In the genomic region with DNA sequence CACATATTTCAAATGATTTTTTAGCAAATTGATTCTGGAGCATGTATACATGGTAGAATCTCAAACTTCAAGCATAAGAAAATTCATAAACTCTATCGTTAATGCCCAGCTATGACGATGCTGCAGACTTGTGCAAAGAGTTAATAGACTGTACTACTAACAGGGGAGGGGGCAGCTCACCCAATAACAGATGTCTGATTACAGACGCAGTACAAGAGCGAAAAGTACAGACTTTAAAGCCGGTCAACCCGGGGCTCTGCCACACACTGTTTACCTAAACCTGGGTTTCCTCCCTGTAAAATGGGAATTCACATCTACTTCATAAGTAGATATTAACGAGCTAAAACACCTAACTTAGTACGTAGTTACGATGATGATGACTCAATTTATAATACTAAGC, we compare ENCODE assay signal across 8 cellular contexts. TPM values are rescaled to one million over a fixed set of nuclear protein-coding genes. Genes with fewer than 3 reads are reported as not detected.
DNase-seq lines count a peak whose midpoint lies in the region; ATAC-seq and TF ChIP-seq lines count a peak whose summit lies in the region.

No MANE protein-coding gene starts in this region.

- no peaks in the 10 kb centered on the region for H3K9me2 ChIP-seq in GM23338 (ENCODE audit: insufficient read depth)

- H3K9me3 ChIP-seq in SJCRH30 (replicated peaks) (no peaks in the 10 kb centered on the region), gastrocnemius medialis (no peaks in the 10 kb centered on the region)

- peaks cover 83% of the 10 kb centered on the region for H3K79me2 ChIP-seq in GM23338 (replicated peaks; ENCODE audit: insufficient read depth)

- H3K4me1 ChIP-seq in GM23338 (ENCODE audit: insufficient read depth) (peaks cover 6% of the 10 kb centered on the region; the same call in 1 of the 2 replicates), SJCRH30 (no peaks in the 10 kb centered on the region; the same call in 1 of the 2 replicates), gastrocnemius medialis (peaks cover 35 to 43% of the 10 kb centered on the region in 2 donors)

- no peaks in the 10 kb centered on the region for H3F3A ChIP-seq in GM23338 (replicated peaks; ENCODE audit: low read depth)

- H3K27me3 ChIP-seq in GM23338 (ENCODE audit: insufficient read depth) = no peaks in the 10 kb centered on the region
- H3K27me3 ChIP-seq in SJCRH30 = no peaks in the 10 kb centered on the region
- no peaks in the 10 kb centered on the region for H3K27me3 ChIP-seq in gastrocnemius medialis

- H3K4me2 ChIP-seq in GM23338 = peak overlapping the region; percentile 88

- H3K27me3 Mint-ChIP-seq in GM23338 (ENCODE audit: insufficient read depth, low read depth, poor library complexity) = peaks cover 4% of the 10 kb centered on the region

- H4K20me1 ChIP-seq in GM23338 (replicated peaks; ENCODE audit: insufficient read depth) = 0 out of 2 replicates have a peak, but pooled peaks cover 4% of the 10 kb centered on the region

- intact Hi-C loops in gastrocnemius medialis (cut with DNase I; ENCODE audit: low total_unique reads) = loop anchor here (10.0 kb wide), 1 partner anchor 301 kb away; a partner anchor contains a TSS

- peak overlapping the region; percentile 98 for H3K4me3 Mint-ChIP-seq in GM23338

- TF ChIP-seq CTCF in GM23338 (conservative IDR thresholded peaks at IDR 0.05; ENCODE audit: low read depth in 2 of 2) (no peak), fibroblast of mammary gland (conservative IDR thresholded peaks at IDR 0.05; ENCODE audit: control insufficient read depth, insufficient read depth, low read depth, low read length) (no peak), gastrocnemius medialis (IDR thresholded peaks at IDR 0.05 in 4 of 5, conservative IDR thresholded peaks at IDR 0.05 in 1 of 5) (no peak)

- H3K27ac ChIP-seq in GM23338 (ENCODE audit: low read depth) (peak overlapping the region; percentile 12; the same call in 1 of the 2 replicates), SJCRH30 (peak overlapping the region; percentile 76; the same call in 1 of the 2 replicates), gastrocnemius medialis (peak overlapping the region; percentile 84 to 94 (median 86))

- H3K36me3 ChIP-seq in GM23338 (ENCODE audit: insufficient read depth) (no peaks in the 10 kb centered on the region), SJCRH30 (no peaks in the 10 kb centered on the region), gastrocnemius medialis (no peaks in the 10 kb centered on the region)

- DNase-seq in GM23338 (ENCODE audit: low spot score) = no peak
- DNase-seq in SJCRH30 = peak in 1 of 2 experiments; percentile 9
- DNase-seq in fibroblast of mammary gland (ENCODE audit: low read depth) = peak; percentile 7
- DNase-seq in gastrocnemius medialis = no peak
- no peak for DNase-seq in GM19238 (ENCODE audit: insufficient read length, low spot score)
- no peak for DNase-seq in NK-92 (lab: John Stamatoyannopoulos, UW; ENCODE audit: unreplicated experiment)

- no peak for TF ChIP-seq POLR2A in gastrocnemius medialis (IDR thresholded peaks at IDR 0.05)

- ATAC-seq in GM23338 = no peak
- no peak for ATAC-seq in gastrocnemius medialis
- ATAC-seq in GM18870 (IDR thresholded peaks at IDR 0.05; ENCODE audit: unreplicated experiment) = no peak
- ATAC-seq in GM18907 (IDR thresholded peaks at IDR 0.05; ENCODE audit: unreplicated experiment) = no peak

- peaks cover 5% of the 10 kb centered on the region for H3K4me1 Mint-ChIP-seq in GM23338

- in situ Hi-C loops in gastrocnemius medialis (cut with MboI; ENCODE audit: low sequenced_read_pairs in 4 of 4) = loop anchor here in 2 of 4 donors (25.0 kb wide), 1 partner anchor 539 kb away; no protein-coding TSS in a partner anchor

- peaks cover 3% of the 10 kb centered on the region; the same call in 1 of the 3 replicates for H3K36me3 Mint-ChIP-seq in GM23338 (ENCODE audit: low read depth)

- H3K27ac Mint-ChIP-seq in GM23338 = no peak overlapping the region; the same call in 1 of the 2 replicates

- peak overlapping the region; percentile 76 for H3K4me3 ChIP-seq in GM23338
- H3K4me3 ChIP-seq in SJCRH30 = peak overlapping the region; percentile 92
- H3K4me3 ChIP-seq in fibroblast of mammary gland (ENCODE audit: control insufficient read depth, low read depth, low read length) = peak overlapping the region; percentile 96
- peak overlapping the region; percentile 87 to 98 (median 96) for H3K4me3 ChIP-seq in gastrocnemius medialis

- H3K9me3 Mint-ChIP-seq in GM23338 = no peaks in the 10 kb centered on the region

- H2AFZ ChIP-seq in GM23338 = no peak overlapping the region; the same call in 1 of the 2 replicates

TF ChIP-seq in GM23338, 12 proteins besides CTCF, POLR2A, EP300 and RAD21 (continues in another document):
- TF ChIP-seq, protein P1, sequence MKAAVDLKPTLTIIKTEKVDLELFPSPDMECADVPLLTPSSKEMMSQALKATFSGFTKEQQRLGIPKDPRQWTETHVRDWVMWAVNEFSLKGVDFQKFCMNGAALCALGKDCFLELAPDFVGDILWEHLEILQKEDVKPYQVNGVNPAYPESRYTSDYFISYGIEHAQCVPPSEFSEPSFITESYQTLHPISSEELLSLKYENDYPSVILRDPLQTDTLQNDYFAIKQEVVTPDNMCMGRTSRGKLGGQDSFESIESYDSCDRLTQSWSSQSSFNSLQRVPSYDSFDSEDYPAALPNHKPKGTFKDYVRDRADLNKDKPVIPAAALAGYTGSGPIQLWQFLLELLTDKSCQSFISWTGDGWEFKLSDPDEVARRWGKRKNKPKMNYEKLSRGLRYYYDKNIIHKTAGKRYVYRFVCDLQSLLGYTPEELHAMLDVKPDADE (IDR thresholded peaks at IDR 0.05) = no peak
- TF ChIP-seq ZNF114 (CRISPR knock-in tag; IDR thresholded peaks at IDR 0.05) (no peak), EZH2phosphoT487 (IDR thresholded peaks at IDR 0.05; ENCODE audit: unreplicated experiment) (no peak), CREB1 (CRISPR knock-in tag; IDR thresholded peaks at IDR 0.05; ENCODE audit: low read depth) (no peak), POLR2AphosphoS5 (IDR thresholded peaks at IDR 0.05; ENCODE audit: low read depth) (no peak), EZH2 (IDR thresholded peaks at IDR 0.05; ENCODE audit: low read depth, unreplicated experiment) (no peak)

RNA-seq across cellular contexts. Expression of a gene that starts 0.7 kb away (rescaled TPM):
- 10.4 and 16.6 TPM in 2 replicates for total RNA-seq in GM23338 (2014; rRNA removed; shearing (Covaris generic))
- polyA plus RNA-seq in GM23338 (2016; fragmentation: Nextera tagmentation; extraction: Ambion mirVana) = 5.4 and 6.5 TPM in 2 replicates
- total RNA-seq in SJCRH30 (2014; rRNA removed; shearing (Covaris generic)) = 13.8 and 16.4 TPM in 2 replicates
- 10 to 100 TPM; 17.0 to 26.1 (median 22.1) TPM for total RNA-seq in gastrocnemius medialis

RNA-seq across cellular contexts. Expression of a gene that starts 1.3 kb away (rescaled TPM):
- total RNA-seq in GM23338 (2014; rRNA removed; shearing (Covaris generic)) = 4.2 and 5.1 TPM in 2 replicates
- 4.8 and 7.0 TPM in 2 replicates for polyA plus RNA-seq in GM23338 (2016; fragmentation: Nextera tagmentation; extraction: Ambion mirVana)
- 8.9 and 9.3 TPM in 2 replicates for total RNA-seq in SJCRH30 (2014; rRNA removed; shearing (Covaris generic))
- total RNA-seq in gastrocnemius medialis = 1 to 10 TPM; 1.4 to 3.3 (median 2.4) TPM

RNA-seq across cellular contexts. Expression of a gene that starts 1.3 kb away (rescaled TPM):
- 20.1 and 21.9 TPM in 2 replicates for total RNA-seq in GM23338 (2014; rRNA removed; shearing (Covaris generic))
- polyA plus RNA-seq in GM23338 (2016; fragmentation: Nextera tagmentation; extraction: Ambion mirVana) = 15.1 and 16.3 TPM in 2 replicates
- 19.1 and 19.9 TPM in 2 replicates for total RNA-seq in SJCRH30 (2014; rRNA removed; shearing (Covaris generic))
- total RNA-seq in gastrocnemius medialis = 10 to 100 TPM; 11.2 to 21.3 (median 16.7) TPM

Comparison
In these comparisons a context has a peak if more than half of its experiments do, and no peak if none do; other contexts are left out.
1. H3K27ac ChIP-seq: peak in every context shown above with its lines; median percentile 86 in gastrocnemius medialis; 76 in SJCRH30; 12 in GM23338.